In the genomic region with DNA sequence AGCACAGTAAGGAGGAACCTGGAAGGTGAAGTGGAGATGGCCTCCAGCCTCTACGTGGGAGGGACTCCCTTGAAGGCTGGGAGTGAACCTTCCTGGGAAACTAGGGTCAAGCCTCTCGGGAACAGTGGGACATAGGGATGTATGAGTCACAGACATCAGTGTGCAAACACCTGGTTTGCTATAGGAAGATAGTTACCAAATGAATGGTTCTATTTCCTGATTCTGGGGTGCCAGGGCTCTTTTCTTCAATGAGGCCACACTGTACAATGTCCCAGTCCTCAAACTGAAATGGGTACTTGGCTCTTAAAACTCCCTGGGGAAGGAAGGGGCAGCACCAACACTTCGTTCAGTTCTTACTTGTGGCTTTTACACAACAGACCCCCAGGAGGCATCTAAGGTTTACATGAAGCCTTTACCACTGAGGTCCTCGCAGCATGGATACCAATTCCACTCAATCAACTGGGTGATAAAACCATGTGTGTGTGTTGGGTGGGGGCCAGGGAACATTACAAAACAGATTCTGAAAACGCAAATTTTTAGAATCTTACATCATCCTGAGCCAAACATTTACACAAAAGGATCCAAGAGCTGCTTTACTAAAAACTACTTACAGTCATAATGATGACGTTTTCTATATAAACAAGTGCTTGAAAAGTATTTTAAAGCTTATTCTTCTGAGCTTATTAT, we compare ENCODE assay signal across 10 cellular contexts. TPM values are rescaled to one million over a fixed set of nuclear protein-coding genes. Genes with fewer than 3 reads are reported as not detected.
DNase-seq lines count a peak whose midpoint lies in the region; ATAC-seq and TF ChIP-seq lines count a peak whose summit lies in the region.
"Had no signal": no experiment of that assay in that cellular context is flagged by ENCODE, and none has a peak within 500 bp of the region (broad histone marks: within the 10 kb centered on the region; RNA-seq: fewer than 3 reads in every experiment).

No MANE protein-coding gene starts in this region.

- TF ChIP-seq CTCF in esophagus muscularis mucosa (IDR thresholded peaks at IDR 0.05), result no peak
- TF ChIP-seq CTCF in osteoblast (IDR thresholded peaks at IDR 0.05; ENCODE audit: extremely low read depth, low read depth, low read length), result no peak

- 45% methylated on average over 5 of the region's 6 CpGs for WGBS in esophagus muscularis mucosa

- intact Hi-C loops in esophagus muscularis mucosa (cut with DNase I), result no loop called here

- in situ Hi-C loops in HAP-1 (cut with MboI; ENCODE audit: low sequenced_read_pairs), result no loop called here

- H3K4me1 ChIP-seq in esophagus muscularis mucosa, result peaks cover 19 to 34% (median 27%) of the 10 kb centered on the region in 4 donors
- H3K4me1 ChIP-seq in osteoblast (ENCODE audit: insufficient read depth, low read length), result peaks cover 32% of the 10 kb centered on the region
- peaks cover 19% of the 10 kb centered on the region for H3K4me1 ChIP-seq in HAP-1

- peaks cover 3% of the 10 kb centered on the region for H4K20me1 ChIP-seq in osteoblast (ENCODE audit: insufficient read depth, low read length)

- peak overlapping the region; percentile 86 for H3K4me2 ChIP-seq in osteoblast (ENCODE audit: insufficient read depth, low read length)

- TF ChIP-seq EP300 in esophagus muscularis mucosa (IDR thresholded peaks at IDR 0.05), result no peak

- DNase-seq in DMS53 (lab: John Stamatoyannopoulos, UW) (peak; percentile 66), RKO (ENCODE audit: low spot score) (peak; percentile 62), esophagus muscularis mucosa (ENCODE audit: extremely low spot score) (no peak), osteoblast (ENCODE audit: insufficient read length, low spot score, missing footprints) (peak; percentile 96), HAP-1 (ENCODE audit: low spot score in 2 of 2) (no peak), NOMO-1 (lab: John Stamatoyannopoulos, UW; ENCODE audit: unreplicated experiment in 2 of 2) (no peak), COR-L47 (lab: John Stamatoyannopoulos, UW) (no peak)
- DNase-seq: effector memory CD8-positive, alpha-beta T cell had no signal

- no peak for TF ChIP-seq POLR2A in esophagus muscularis mucosa (IDR thresholded peaks at IDR 0.05; ENCODE audit: low read depth)

- peaks cover 16 to 69% (median 64%) of the 10 kb centered on the region in 4 donors for H3K36me3 ChIP-seq in esophagus muscularis mucosa
- H3K36me3 ChIP-seq in osteoblast (ENCODE audit: insufficient read depth, low read length), result peaks cover 31% of the 10 kb centered on the region
- peaks cover 58% of the 10 kb centered on the region for H3K36me3 ChIP-seq in HAP-1 (replicated peaks)

- H3K27ac ChIP-seq in esophagus muscularis mucosa (replicated peaks in 1 of 4) (peak overlapping the region; percentile 68 to 81 (median 69)), osteoblast (ENCODE audit: low read depth, low read length) (peak overlapping the region; percentile 100)

- H3K4me3 ChIP-seq in esophagus muscularis mucosa (no peak overlapping the region), osteoblast (ENCODE audit: insufficient read depth, low read length) (peak overlapping the region; percentile 63), HAP-1 (no peak overlapping the region)

- peaks cover 0 to 7% (median under 1%) of the 10 kb centered on the region in 4 donors for H3K27me3 ChIP-seq in esophagus muscularis mucosa
- no peaks in the 10 kb centered on the region for H3K27me3 ChIP-seq in osteoblast (ENCODE audit: insufficient read depth, low read length)
- H3K27me3 ChIP-seq in HAP-1 (ENCODE audit: low read depth), result no peaks in the 10 kb centered on the region

- H3K79me2 ChIP-seq in osteoblast (ENCODE audit: insufficient read depth, low read length), result no peaks in the 10 kb centered on the region

- H3K9me3 ChIP-seq in esophagus muscularis mucosa, result no peaks in the 10 kb centered on the region
- no peaks in the 10 kb centered on the region for H3K9me3 ChIP-seq in osteoblast (ENCODE audit: low read depth, low read length)
- no peaks in the 10 kb centered on the region for H3K9me3 ChIP-seq in HAP-1

- H2AFZ ChIP-seq in osteoblast (ENCODE audit: low read length), result no peak overlapping the region

- no peak for ATAC-seq in HG03439 (IDR thresholded peaks at IDR 0.05; ENCODE audit: unreplicated experiment)
- ATAC-seq: effector memory CD8-positive, alpha-beta T cell had no signal

RNA-seq across cellular contexts. Expression of gene ERFE, which starts 10.4 kb away (rescaled TPM):
- total RNA-seq in esophagus muscularis mucosa, result under 1 TPM in 2 of 4 donors, not detected in 2; 0.39 to 0.66 TPM
- total RNA-seq in osteoblast, result 0.88 and 1.8 TPM in 2 replicates
- total RNA-seq: T-helper 1 cell treated with Interleukin-12 subunit alpha and Interleukin-12 subunit beta and Interleukin-4 antibody, amounts not matched to agents 30 ng/mL and 1 ng/mL, for 36 hours had no signal

RNA-seq across cellular contexts. Expression of gene KLHL30, which starts 30.7 kb away (rescaled TPM):
- total RNA-seq in esophagus muscularis mucosa (1 to 10 TPM; 1.2 to 8.0 (median 4.4) TPM), osteoblast (under 0.01 TPM in 2 replicates)
- total RNA-seq: T-helper 1 cell treated with Interleukin-12 subunit alpha and Interleukin-12 subunit beta and Interleukin-4 antibody, amounts not matched to agents 30 ng/mL and 1 ng/mL, for 36 hours had no signal

RNA-seq across cellular contexts. Expression of gene ILKAP, which starts 34.3 kb away (rescaled TPM):
- total RNA-seq in esophagus muscularis mucosa, result 10 to 100 TPM; 27.3 to 36.0 (median 34.3) TPM
- total RNA-seq in osteoblast, result 24.2 and 24.5 TPM in 2 replicates

Comparison
In these comparisons a context has a peak if more than half of its experiments do, and no peak if none do; other contexts are left out.
1. DNase-seq: peak in DMS53 (single experiment), RKO (single experiment) and osteoblast (single experiment); none in esophagus muscularis mucosa (single experiment), HAP-1 (0 of 2), NOMO-1 (0 of 2) and COR-L47 (single experiment).